Comparison of ENCODE assay signal across 8 cellular contexts in the genomic region with DNA sequence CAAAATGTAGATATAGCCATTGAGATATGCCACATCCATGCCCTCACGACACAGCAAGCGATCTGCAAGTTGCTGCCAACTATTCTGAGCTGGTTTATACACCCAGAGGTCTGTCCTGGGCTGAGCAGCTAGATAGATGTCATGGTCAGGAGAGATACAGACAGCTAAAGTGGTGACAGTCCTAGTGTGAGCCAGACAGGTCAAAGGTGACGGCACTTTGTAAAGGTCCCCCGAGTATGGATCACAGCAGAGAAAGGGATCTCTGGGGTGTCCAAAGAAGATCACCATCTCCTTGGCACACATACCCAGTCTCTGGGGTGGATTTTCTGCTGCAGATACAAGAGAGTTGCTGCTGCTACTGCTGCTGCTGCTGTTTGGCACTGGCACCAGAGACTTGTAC. TPM values are rescaled to one million over a fixed set of nuclear protein-coding genes. Genes with fewer than 3 reads are reported as not detected.
DNase-seq lines count a peak whose midpoint lies in the region; ATAC-seq and TF ChIP-seq lines count a peak whose summit lies in the region.
"Not testable (repeated sequence)": the region's sequence is repeated elsewhere in the genome, so short reads cannot be mapped to it uniquely, and the experiment has no call there.

No MANE protein-coding gene starts in this region.

- H3K36me3 Mint-ChIP-seq in CD4-positive, alpha-beta T cell (ENCODE audit: low read depth), result peaks cover 35% of the 10 kb centered on the region
- peaks cover 15% of the 10 kb centered on the region for H3K36me3 Mint-ChIP-seq in T-helper 1 cell treated with Interleukin-12 subunit alpha and Interleukin-12 subunit beta and Interleukin-4 antibody, amounts not matched to agents 30 μg/mL and 1 μg/mL, for 36 hours (ENCODE audit: low read depth)
- peaks cover 21% of the 10 kb centered on the region for H3K36me3 Mint-ChIP-seq in activated T-helper 1 cell treated with anti-CD3 and anti-CD28 coated beads, Interleukin-12 subunit alpha, Interleukin-12 subunit beta, Interleukin-2, Interleukin-4 antibody, amounts not matched to agents 30 ng/mL and 10 ng/mL and 1 ng/mL, durations not matched to agents 14 hours and 24 hours and 36 hours (ENCODE audit: low read depth)
- not testable (repeated sequence) for H3K36me3 Mint-ChIP-seq in chondrocyte (ENCODE audit: low read depth)

- H3K4me1 ChIP-seq in HUES64 (ENCODE audit: insufficient read depth, low read length), result peaks cover 16% of the 10 kb centered on the region; the same call in 1 of the 2 replicates
- H3K4me1 ChIP-seq in iPS-15b (ENCODE audit: control insufficient read depth, insufficient read depth, low read length), result peaks cover 13% of the 10 kb centered on the region
- H3K4me1 ChIP-seq in suprapubic skin, result peaks cover 46% of the 10 kb centered on the region

- H4K20me1 ChIP-seq in neural cell (ENCODE audit: insufficient read depth), result not testable (repeated sequence)

- peak overlapping the region; percentile 46 for H3K4me2 ChIP-seq in neural cell (ENCODE audit: low read length)

- H3K27ac Mint-ChIP-seq in CD4-positive, alpha-beta T cell, result peak overlapping the region; percentile 40
- peak overlapping the region; percentile 10 for H3K27ac Mint-ChIP-seq in T-helper 1 cell treated with Interleukin-12 subunit alpha and Interleukin-12 subunit beta and Interleukin-4 antibody, amounts not matched to agents 30 μg/mL and 1 μg/mL, for 36 hours
- H3K27ac Mint-ChIP-seq in activated T-helper 1 cell treated with anti-CD3 and anti-CD28 coated beads, Interleukin-12 subunit alpha, Interleukin-12 subunit beta, Interleukin-2, Interleukin-4 antibody, amounts not matched to agents 30 ng/mL and 10 ng/mL and 1 ng/mL, durations not matched to agents 14 hours and 24 hours and 36 hours, result peak overlapping the region; percentile 74
- H3K27ac Mint-ChIP-seq in chondrocyte (ENCODE audit: unreplicated experiment), result peak overlapping the region; percentile 25

- TF ChIP-seq RAD21 in neural cell (conservative IDR thresholded peaks at IDR 0.05), result not testable (repeated sequence)

- not testable (repeated sequence) for H3K27me3 Mint-ChIP-seq in CD4-positive, alpha-beta T cell; T-helper 1 cell treated with Interleukin-12 subunit alpha and Interleukin-12 subunit beta and Interleukin-4 antibody, amounts not matched to agents 30 μg/mL and 1 μg/mL, for 36 hours (ENCODE audit: low read depth); activated T-helper 1 cell treated with anti-CD3 and anti-CD28 coated beads, Interleukin-12 subunit alpha, Interleukin-12 subunit beta, Interleukin-2, Interleukin-4 antibody, amounts not matched to agents 30 ng/mL and 10 ng/mL and 1 ng/mL, durations not matched to agents 14 hours and 24 hours and 36 hours (ENCODE audit: insufficient read depth); chondrocyte (ENCODE audit: low read depth)

- H3K9ac ChIP-seq in HUES64 (ENCODE audit: low read depth, low read length); iPS-15b (ENCODE audit: low read depth, low read length); neural cell (ENCODE audit: low read length): not testable (repeated sequence)

- intact Hi-C loops in CD4-positive, alpha-beta T cell (cut with DNase I, micrococcal nuclease), result loop anchor here (5.0 to 10.0 kb wide), 3 partner anchors 181 to 209 kb away; a partner anchor contains a TSS
- intact Hi-C loops in activated T-helper 1 cell treated with anti-CD3 and anti-CD28 coated beads, Interleukin-12 subunit alpha, Interleukin-12 subunit beta, Interleukin-2, Interleukin-4 antibody, amounts not matched to agents 30 ng/mL and 10 ng/mL and 1 ng/mL, durations not matched to agents 14 hours and 24 hours and 36 hours (cut with micrococcal nuclease), result loop anchor here (5.0 kb wide), 2 partner anchors 54 to 326 kb away; a partner anchor contains a TSS

- peaks cover 60% of the 10 kb centered on the region for H3K4me1 Mint-ChIP-seq in CD4-positive, alpha-beta T cell (ENCODE audit: low read depth)
- peaks cover 34% of the 10 kb centered on the region for H3K4me1 Mint-ChIP-seq in T-helper 1 cell treated with Interleukin-12 subunit alpha and Interleukin-12 subunit beta and Interleukin-4 antibody, amounts not matched to agents 30 μg/mL and 1 μg/mL, for 36 hours (ENCODE audit: low read depth)
- peaks cover 45% of the 10 kb centered on the region for H3K4me1 Mint-ChIP-seq in activated T-helper 1 cell treated with anti-CD3 and anti-CD28 coated beads, Interleukin-12 subunit alpha, Interleukin-12 subunit beta, Interleukin-2, Interleukin-4 antibody, amounts not matched to agents 30 ng/mL and 10 ng/mL and 1 ng/mL, durations not matched to agents 14 hours and 24 hours and 36 hours (ENCODE audit: low read depth)
- H3K4me1 Mint-ChIP-seq in chondrocyte (ENCODE audit: low read depth), result peaks cover 54% of the 10 kb centered on the region

- H3K4me3 ChIP-seq in HUES64 (ENCODE audit: low read length) (peak overlapping the region; percentile 29), iPS-15b (ENCODE audit: low read depth, low read length) (peak overlapping the region; percentile 45), neural cell (ENCODE audit: low read length) (peak overlapping the region; percentile 71), suprapubic skin (peak overlapping the region; percentile 1)

- not testable (repeated sequence) for H3K9me3 ChIP-seq in CD4-positive, alpha-beta T cell (ENCODE audit: control insufficient read depth, low read length); HUES64 (ENCODE audit: insufficient read depth, low read depth, low read length); iPS-15b (ENCODE audit: control insufficient read depth, insufficient read depth, low read length); neural cell (ENCODE audit: low read length); suprapubic skin

- POLR2A ChIA-PET in CD4-positive, alpha-beta T cell (lab: Charles Lee), result not testable (repeated sequence)

- not testable (repeated sequence) for ATAC-seq in CD4-positive, alpha-beta T cell (ENCODE audit: poor library complexity)

- peaks cover 19% of the 10 kb centered on the region for H3K79me2 ChIP-seq in neural cell (replicated peaks; ENCODE audit: insufficient read depth, low read length)

- H3K4me3 Mint-ChIP-seq in CD4-positive, alpha-beta T cell, result peak overlapping the region; percentile 96
- peak overlapping the region; percentile 95 for H3K4me3 Mint-ChIP-seq in T-helper 1 cell treated with Interleukin-12 subunit alpha and Interleukin-12 subunit beta and Interleukin-4 antibody, amounts not matched to agents 30 μg/mL and 1 μg/mL, for 36 hours
- peak overlapping the region; percentile 92 for H3K4me3 Mint-ChIP-seq in activated T-helper 1 cell treated with anti-CD3 and anti-CD28 coated beads, Interleukin-12 subunit alpha, Interleukin-12 subunit beta, Interleukin-2, Interleukin-4 antibody, amounts not matched to agents 30 ng/mL and 10 ng/mL and 1 ng/mL, durations not matched to agents 14 hours and 24 hours and 36 hours
- peak overlapping the region; percentile 91 for H3K4me3 Mint-ChIP-seq in chondrocyte (ENCODE audit: unreplicated experiment)

- H3K9me3 Mint-ChIP-seq in CD4-positive, alpha-beta T cell; T-helper 1 cell treated with Interleukin-12 subunit alpha and Interleukin-12 subunit beta and Interleukin-4 antibody, amounts not matched to agents 30 μg/mL and 1 μg/mL, for 36 hours; activated T-helper 1 cell treated with anti-CD3 and anti-CD28 coated beads, Interleukin-12 subunit alpha, Interleukin-12 subunit beta, Interleukin-2, Interleukin-4 antibody, amounts not matched to agents 30 ng/mL and 10 ng/mL and 1 ng/mL, durations not matched to agents 14 hours and 24 hours and 36 hours; chondrocyte (ENCODE audit: low read depth): not testable (repeated sequence)

- H3K9me2 ChIP-seq in neural cell (ENCODE audit: insufficient read depth, low read length), result not testable (repeated sequence)

- not testable (repeated sequence) for TF ChIP-seq EP300 in neural cell (conservative IDR thresholded peaks at IDR 0.05; ENCODE audit: poor library complexity, severe bottlenecking); suprapubic skin (IDR thresholded peaks at IDR 0.05)

- DNase-seq in CD4-positive, alpha-beta T cell; activated T-helper 1 cell treated with anti-CD3 and anti-CD28 coated beads, Interleukin-12 subunit alpha, Interleukin-12 subunit beta, Interleukin-2, Interleukin-4 antibody, amounts not matched to agents 30 ng/mL and 10 ng/mL and 1 ng/mL, durations not matched to agents 14 hours and 24 hours and 36 hours (ENCODE audit: low spot score); chondrocyte (ENCODE audit: low spot score); suprapubic skin (ENCODE audit: low spot score in 2 of 2): not testable (repeated sequence)

- H3K27me3 ChIP-seq in CD4-positive, alpha-beta T cell (ENCODE audit: control insufficient read depth, insufficient read depth, low read length); HUES64 (ENCODE audit: insufficient read depth, low read length); iPS-15b (ENCODE audit: control insufficient read depth, insufficient read depth, low read length); neural cell (ENCODE audit: insufficient read depth, low read depth, low read length); suprapubic skin: not testable (repeated sequence)

- TF ChIP-seq CTCF in CD4-positive, alpha-beta T cell (IDR thresholded peaks at IDR 0.05); chondrocyte (IDR thresholded peaks at IDR 0.05); neural cell (IDR thresholded peaks at IDR 0.05; ENCODE audit: poor library complexity, severe bottlenecking); suprapubic skin (IDR thresholded peaks at IDR 0.05): not testable (repeated sequence)

- peaks cover 11% of the 10 kb centered on the region; the same call in 1 of the 2 replicates for H3K36me3 ChIP-seq in HUES64 (ENCODE audit: insufficient read depth, low read length)
- H3K36me3 ChIP-seq in iPS-15b (ENCODE audit: control insufficient read depth, insufficient read depth, low read length); neural cell (ENCODE audit: insufficient read depth, low read length); suprapubic skin: not testable (repeated sequence)

- not testable (repeated sequence) for H3F3A ChIP-seq in neural cell (ENCODE audit: insufficient read depth, low read length, poor library complexity, severe bottlenecking)

- 96% methylated on average over 4 of the region's 4 CpGs for WGBS in HUES64
- WGBS in suprapubic skin, result 94% methylated on average over 4 of the region's 4 CpGs

- CTCF ChIA-PET in CD4-positive, alpha-beta T cell (lab: Charles Lee), result not testable (repeated sequence)

- H3K27ac ChIP-seq in CD4-positive, alpha-beta T cell (ENCODE audit: low read depth, low read length); HUES64 (ENCODE audit: low read depth, low read length); neural cell (ENCODE audit: low read length); suprapubic skin: not testable (repeated sequence)

- TF ChIP-seq POLR2A in suprapubic skin (IDR thresholded peaks at IDR 0.05), result not testable (repeated sequence)

- not testable (repeated sequence) for H2AFZ ChIP-seq in neural cell (ENCODE audit: low read depth, low read length)

RNA-seq across cellular contexts. Expression of a gene that starts 1.4 kb away (rescaled TPM):
- 1 to 10 TPM; 6.8 to 7.2 TPM for total RNA-seq in CD4-positive, alpha-beta T cell
- polyA plus RNA-seq in HUES64 (2013, experiment 1 of 2), result 8.7 TPM
- 8.6 TPM for polyA plus RNA-seq in HUES64 (2013, experiment 2 of 2)
- 6.6 and 6.8 TPM in 2 replicates for total RNA-seq in activated T-helper 1 cell treated with anti-CD3 and anti-CD28 coated beads, Interleukin-12 subunit alpha, Interleukin-12 subunit beta, Interleukin-2, Interleukin-4 antibody, amounts not matched to agents 30 ng/mL and 10 ng/mL and 1 ng/mL, durations not matched to agents 14 hours and 24 hours and 36 hours
- total RNA-seq in chondrocyte, result 9.1 to 10.6 TPM (median 9.7 TPM) in 3 replicates
- 29.7 and 31.8 TPM in 2 replicates for polyA plus RNA-seq in neural cell
- 76.2 and 82.8 TPM in 2 replicates for polyA minus RNA-seq in neural cell
- total RNA-seq in suprapubic skin, result 1 to 10 TPM; 3.7 to 7.3 (median 5.0) TPM

Comparison
In these comparisons a context has a peak if more than half of its experiments do, and no peak if none do; other contexts are left out.
1. H3K27ac Mint-ChIP-seq: peak in every context shown above with its lines; median percentile 74 in activated T-helper 1 cell treated with anti-CD3 and anti-CD28 coated beads, Interleukin-12 subunit alpha, Interleukin-12 subunit beta, Interleukin-2, Interleukin-4 antibody, amounts not matched to agents 30 ng/mL and 10 ng/mL and 1 ng/mL, durations not matched to agents 14 hours and 24 hours and 36 hours; 40 in CD4-positive, alpha-beta T cell; 25 in chondrocyte; 10 in T-helper 1 cell treated with Interleukin-12 subunit alpha and Interleukin-12 subunit beta and Interleukin-4 antibody, amounts not matched to agents 30 μg/mL and 1 μg/mL, for 36 hours.
2. H3K4me3 ChIP-seq: peak in every context shown above with its lines; median percentile 71 in neural cell; 45 in iPS-15b; 29 in HUES64; 1 in suprapubic skin.